1 cellular context compared by ENCODE assay signal in the genomic region with DNA sequence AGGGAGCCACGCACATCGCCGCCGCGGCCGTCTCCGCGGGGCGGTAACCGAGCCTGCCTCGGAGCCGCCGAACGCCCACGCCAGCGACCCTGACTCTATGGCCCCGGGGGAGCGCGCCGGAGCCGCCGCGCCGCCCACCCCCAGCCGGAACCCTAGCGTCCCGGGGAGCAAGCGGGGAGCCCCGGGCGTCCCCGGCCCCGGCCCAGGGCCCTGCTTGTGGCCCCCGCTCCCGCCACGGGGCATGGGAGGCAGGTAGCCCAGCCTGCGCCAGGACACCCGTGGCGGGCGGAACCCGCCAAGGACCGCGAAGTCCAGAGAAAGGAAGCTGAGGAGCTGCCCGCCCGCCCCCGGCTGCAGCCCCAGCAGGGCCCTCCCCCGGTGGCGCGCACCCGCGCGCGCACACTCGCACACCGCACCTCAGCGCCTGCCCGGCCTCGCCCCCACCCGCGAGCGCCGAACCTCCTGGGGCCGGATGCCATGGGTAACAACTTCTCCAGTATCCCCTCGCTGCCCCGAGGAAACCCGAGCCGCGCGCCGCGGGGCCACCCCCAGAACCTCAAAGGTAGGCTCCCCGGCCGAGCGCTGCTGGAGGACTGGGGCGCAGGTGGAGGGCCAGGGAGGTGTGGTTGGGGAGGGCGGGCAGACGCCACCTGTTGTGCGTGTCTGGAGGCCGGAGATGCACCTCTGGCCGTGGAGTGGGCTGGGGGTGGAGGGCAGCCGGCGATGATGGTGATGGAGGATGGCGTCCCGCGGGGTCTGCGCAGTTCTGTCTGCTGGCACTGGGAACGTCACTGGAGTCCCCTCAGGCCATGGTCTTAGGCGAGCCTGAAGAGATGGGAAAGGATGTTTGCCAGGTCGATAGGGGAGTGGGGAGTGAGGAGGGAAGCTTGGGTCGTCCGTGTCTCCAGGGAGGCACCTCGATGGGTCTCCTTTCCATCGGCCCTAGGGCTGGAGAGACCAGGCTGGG.
TF ChIP-seq lines count a peak whose summit lies in the region.

No MANE protein-coding gene starts in this region.

TF ChIP-seq in H1, 55 proteins besides CTCF, POLR2A, EP300 and RAD21:
- TF ChIP-seq SRF (IDR thresholded peaks at IDR 0.05; ENCODE audit: low read depth, low read length) (no peak), EZH2 (IDR thresholded peaks at IDR 0.05; ENCODE audit: low read depth, low read length, severe bottlenecking) (peak; percentile 32), POU5F1 (IDR thresholded peaks at IDR 0.05; ENCODE audit: low read depth, low read length) (no peak), SUZ12 (IDR thresholded peaks at IDR 0.05; ENCODE audit: low read length) (no peak; the same call in 1 of the 2 replicates), POLR2AphosphoS5 (IDR thresholded peaks at IDR 0.05; ENCODE audit: low read depth, low read length) (no peak), SIX5 (IDR thresholded peaks at IDR 0.05; ENCODE audit: low read depth, low read length) (no peak), CHD2 (IDR thresholded peaks at IDR 0.05; ENCODE audit: low read length) (no peak)
